In genomic region chr4:101306225-101306624, GRCh38 we compare ENCODE assay signal across 10 cellular contexts. TPM values are rescaled to one million over a fixed set of nuclear protein-coding genes. Genes with fewer than 3 reads are reported as not detected.
DNase-seq lines count a peak whose midpoint lies in the region; ATAC-seq, FAIRE-seq and TF ChIP-seq lines count a peak whose summit lies in the region.
"Had no signal": no experiment of that assay in that cellular context is flagged by ENCODE, and none has a peak within 500 bp of the region (broad histone marks: within the 10 kb centered on the region; RNA-seq: fewer than 3 reads in every experiment).

No MANE protein-coding gene starts in this region.

- CTCF ChIA-PET in activated naive CD4-positive, alpha-beta T cell treated with anti-CD3 and anti-CD28 coated beads for 36 hours (lab: Charles Lee): no interaction called here

- intact Hi-C loops in activated naive CD4-positive, alpha-beta T cell treated with anti-CD3 and anti-CD28 coated beads for 36 hours (cut with micrococcal nuclease): loop anchor here (1.0 kb wide), 1 partner anchor 22 kb away; no protein-coding TSS in a partner anchor
- intact Hi-C loops in aorta (cut with DNase I): no loop called here

- DNase-seq in activated naive CD4-positive, alpha-beta T cell treated with anti-CD3 and anti-CD28 coated beads for 36 hours: no peak
- no peak for DNase-seq in activated naive CD4-positive, alpha-beta T cell (lab: John Stamatoyannopoulos, UW)
- peak; percentile 74 for DNase-seq in astrocyte (ENCODE audit: low read depth)
- no peak for DNase-seq in type B pancreatic cell (ENCODE audit: extremely low spot score, unreplicated experiment)
- DNase-seq in AG08396 (ENCODE audit: low spot score): no peak
- no peak for DNase-seq in NCI-H446 treated with DMSO at 0.1 percent for 48 hours (lab: John Stamatoyannopoulos, UW)
- DNase-seq in aorta: no peak

- peak; percentile 43 for ATAC-seq in HG03097 (IDR thresholded peaks at IDR 0.05; ENCODE audit: low FRiP score, unreplicated experiment)
- ATAC-seq in aorta (ENCODE audit: low FRiP score): no peak
- ATAC-seq: Panc1 had no signal

- no peaks in the 10 kb centered on the region for H3K36me3 Mint-ChIP-seq in activated naive CD4-positive, alpha-beta T cell treated with anti-CD3 and anti-CD28 coated beads for 36 hours (ENCODE audit: low read depth)
- H3K36me3 Mint-ChIP-seq in astrocyte (ENCODE audit: low read depth, unreplicated experiment) (no peaks in the 10 kb centered on the region), type B pancreatic cell (no peaks in the 10 kb centered on the region)

- H3K4me3 ChIP-seq in astrocyte (ENCODE audit: insufficient read depth, low read depth, low read length) (no peak overlapping the region), aorta (ENCODE audit: low read length in 2 of 2) (peak overlapping the region in 1 of 2 donors; percentile 41)

- peaks cover 85% of the 10 kb centered on the region for H3K79me2 ChIP-seq in astrocyte (ENCODE audit: insufficient read depth, low read length)

- TF ChIP-seq CTCF in astrocyte (IDR thresholded peaks at IDR 0.05; ENCODE audit: insufficient read depth, low read depth, low read length) (no peak), type B pancreatic cell (conservative IDR thresholded peaks at IDR 0.05) (no peak)

- no peaks in the 10 kb centered on the region for H3K9me3 ChIP-seq in astrocyte (ENCODE audit: insufficient read depth, low read depth, low read length)
- no peaks in the 10 kb centered on the region for H3K9me3 ChIP-seq in aorta (ENCODE audit: control insufficient read depth, low read length)

- H3K4me2 ChIP-seq in astrocyte (ENCODE audit: low read length): peak overlapping the region; percentile 19

- H4K20me1 ChIP-seq in astrocyte (ENCODE audit: insufficient read depth, low read length): peaks cover 58% of the 10 kb centered on the region

- H3K27ac ChIP-seq in astrocyte (ENCODE audit: low read depth, low read length) (no peak overlapping the region), aorta (ENCODE audit: low read depth in 1 of 2, low read length in 2 of 2) (peak overlapping the region in 1 of 2 donors; percentile 19)

- peaks cover 35% of the 10 kb centered on the region for H3K4me1 Mint-ChIP-seq in activated naive CD4-positive, alpha-beta T cell treated with anti-CD3 and anti-CD28 coated beads for 36 hours (ENCODE audit: low read depth)
- H3K4me1 Mint-ChIP-seq in astrocyte (ENCODE audit: low read depth, unreplicated experiment) (peaks cover 22% of the 10 kb centered on the region), type B pancreatic cell (ENCODE audit: unreplicated experiment) (peaks cover 12% of the 10 kb centered on the region)

- H3K27ac Mint-ChIP-seq in activated naive CD4-positive, alpha-beta T cell treated with anti-CD3 and anti-CD28 coated beads for 36 hours: no peak overlapping the region
- H3K27ac Mint-ChIP-seq in astrocyte (ENCODE audit: unreplicated experiment): no peak overlapping the region
- H3K27ac Mint-ChIP-seq in type B pancreatic cell: peak overlapping the region; percentile 6

- no peaks in the 10 kb centered on the region for H3K36me3 ChIP-seq in astrocyte (ENCODE audit: insufficient read depth, low read length)
- H3K36me3 ChIP-seq in aorta (ENCODE audit: control insufficient read depth in 1 of 2, insufficient read depth in 2 of 2, low read length in 1 of 2): no peaks in the 10 kb centered on the region

- peak overlapping the region; percentile 23 for H3K4me3 Mint-ChIP-seq in activated naive CD4-positive, alpha-beta T cell treated with anti-CD3 and anti-CD28 coated beads for 36 hours
- H3K4me3 Mint-ChIP-seq in astrocyte (ENCODE audit: unreplicated experiment) (no peak overlapping the region), type B pancreatic cell (no peak overlapping the region)

- no peaks in the 10 kb centered on the region for H3K9me3 Mint-ChIP-seq in activated naive CD4-positive, alpha-beta T cell treated with anti-CD3 and anti-CD28 coated beads for 36 hours
- H3K9me3 Mint-ChIP-seq in astrocyte (ENCODE audit: unreplicated experiment) (no peaks in the 10 kb centered on the region), type B pancreatic cell (no peaks in the 10 kb centered on the region)

- H3K27me3 ChIP-seq in astrocyte (ENCODE audit: insufficient read depth, low read length) (no peaks in the 10 kb centered on the region), aorta (ENCODE audit: control insufficient read depth in 1 of 2, insufficient read depth in 2 of 2, low read length in 1 of 2) (no peaks in the 10 kb centered on the region)

- H3K27me3 Mint-ChIP-seq in activated naive CD4-positive, alpha-beta T cell treated with anti-CD3 and anti-CD28 coated beads for 36 hours (ENCODE audit: low read depth): no peaks in the 10 kb centered on the region
- H3K27me3 Mint-ChIP-seq in astrocyte (ENCODE audit: low read depth, unreplicated experiment) (no peaks in the 10 kb centered on the region), type B pancreatic cell (no peaks in the 10 kb centered on the region)

- peaks cover 17% of the 10 kb centered on the region for H3K4me1 ChIP-seq in astrocyte (ENCODE audit: insufficient read depth, low read length)
- peaks cover 0 to 9% of the 10 kb centered on the region in 2 donors for H3K4me1 ChIP-seq in aorta (ENCODE audit: control insufficient read depth in 1 of 2, insufficient read depth in 2 of 2, low read length in 2 of 2)

- no peak overlapping the region for H3K9ac ChIP-seq in astrocyte (ENCODE audit: low read length)

- 3 to 6% methylated on average over 3 of the region's 3 CpGs for WGBS in aorta, 2 donors

- no peak overlapping the region for H2AFZ ChIP-seq in astrocyte (ENCODE audit: low read depth, low read length)

- FAIRE-seq in astrocyte (lab: Jason Lieb, UNC): no peak
- FAIRE-seq: endothelial cell of umbilical vein had no signal

RNA-seq across cellular contexts. Expression of gene PPP3CA, which starts 41.1 kb away (rescaled TPM):
- total RNA-seq in activated naive CD4-positive, alpha-beta T cell treated with anti-CD3 and anti-CD28 coated beads for 36 hours: 1 to 10 TPM; 2.4 to 3.4 TPM
- 101 and 103 TPM in 2 replicates for total RNA-seq in astrocyte
- total RNA-seq in type B pancreatic cell (ENCODE audit: low replicate concordance): 28.4 and 35.4 TPM in 2 replicates
- 10 to 100 TPM; 37.3 to 56.4 TPM for total RNA-seq in aorta
- 10 to 100 TPM in 1 of 2 donors, 1 to 10 TPM in 1; 6.8 to 12.1 TPM for polyA plus RNA-seq in aorta
